1 cellular context compared by ENCODE assay signal in the genomic region with DNA sequence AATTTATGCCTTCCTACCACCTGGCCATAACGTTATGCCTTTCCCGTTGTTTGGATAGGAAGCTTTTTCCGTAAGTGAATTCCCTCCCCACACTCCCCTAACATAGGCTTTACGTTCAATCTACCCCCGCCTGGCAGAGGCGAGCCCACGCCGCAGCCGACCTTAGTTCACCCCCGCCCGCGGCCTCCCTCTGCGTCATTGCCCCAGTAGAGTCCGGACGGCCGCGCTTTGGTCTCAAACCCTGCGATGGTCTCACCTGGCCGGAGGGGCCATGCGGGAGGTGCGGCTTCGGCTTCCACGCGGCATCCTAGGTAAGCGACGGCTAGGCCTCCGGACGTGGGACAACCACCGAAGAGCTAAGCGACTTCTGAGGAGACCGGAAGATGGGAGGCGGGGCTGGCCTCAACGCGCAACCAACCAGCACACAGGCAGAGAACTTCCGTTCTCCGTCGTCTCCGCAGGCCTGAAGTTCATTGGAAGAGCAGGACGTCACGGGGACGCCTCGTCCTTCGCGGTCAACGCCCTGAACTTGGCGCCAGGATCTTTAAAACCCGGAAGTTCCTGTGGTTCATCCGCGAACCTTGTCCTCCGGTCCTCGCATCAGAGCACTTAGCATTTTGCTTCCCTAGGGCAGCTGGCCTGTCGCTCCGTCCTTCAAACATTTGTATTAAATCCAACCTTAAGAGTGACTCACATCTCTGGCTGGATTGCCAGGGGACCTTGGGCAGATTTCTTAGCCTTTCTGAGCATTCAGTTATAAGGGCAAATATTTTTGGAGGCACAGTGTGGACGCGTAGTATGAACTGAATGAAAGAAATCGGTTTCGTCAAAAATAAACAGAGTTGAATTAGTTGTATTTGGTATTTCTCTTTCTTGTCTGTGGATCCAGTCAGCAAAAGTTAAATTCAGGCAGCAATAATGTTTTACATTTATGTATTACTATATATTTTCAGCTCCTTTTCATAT.
A peak's percentile ranks its signal among the peaks of the same experiment; 100 is the strongest.
TF ChIP-seq lines count a peak whose summit lies in the region.

A gene with protein sequence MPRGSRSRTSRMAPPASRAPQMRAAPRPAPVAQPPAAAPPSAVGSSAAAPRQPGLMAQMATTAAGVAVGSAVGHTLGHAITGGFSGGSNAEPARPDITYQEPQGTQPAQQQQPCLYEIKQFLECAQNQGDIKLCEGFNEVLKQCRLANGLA (minus strand): TSS at position 369 of the 966 bp plus-strand sequence. CDS start 63 bp downstream, at position 306.

TF ChIP-seq in K562, 482 proteins besides CTCF, POLR2A, EP300 and RAD21 (continued from another document and continues in another):
- TF ChIP-seq, protein P1, sequence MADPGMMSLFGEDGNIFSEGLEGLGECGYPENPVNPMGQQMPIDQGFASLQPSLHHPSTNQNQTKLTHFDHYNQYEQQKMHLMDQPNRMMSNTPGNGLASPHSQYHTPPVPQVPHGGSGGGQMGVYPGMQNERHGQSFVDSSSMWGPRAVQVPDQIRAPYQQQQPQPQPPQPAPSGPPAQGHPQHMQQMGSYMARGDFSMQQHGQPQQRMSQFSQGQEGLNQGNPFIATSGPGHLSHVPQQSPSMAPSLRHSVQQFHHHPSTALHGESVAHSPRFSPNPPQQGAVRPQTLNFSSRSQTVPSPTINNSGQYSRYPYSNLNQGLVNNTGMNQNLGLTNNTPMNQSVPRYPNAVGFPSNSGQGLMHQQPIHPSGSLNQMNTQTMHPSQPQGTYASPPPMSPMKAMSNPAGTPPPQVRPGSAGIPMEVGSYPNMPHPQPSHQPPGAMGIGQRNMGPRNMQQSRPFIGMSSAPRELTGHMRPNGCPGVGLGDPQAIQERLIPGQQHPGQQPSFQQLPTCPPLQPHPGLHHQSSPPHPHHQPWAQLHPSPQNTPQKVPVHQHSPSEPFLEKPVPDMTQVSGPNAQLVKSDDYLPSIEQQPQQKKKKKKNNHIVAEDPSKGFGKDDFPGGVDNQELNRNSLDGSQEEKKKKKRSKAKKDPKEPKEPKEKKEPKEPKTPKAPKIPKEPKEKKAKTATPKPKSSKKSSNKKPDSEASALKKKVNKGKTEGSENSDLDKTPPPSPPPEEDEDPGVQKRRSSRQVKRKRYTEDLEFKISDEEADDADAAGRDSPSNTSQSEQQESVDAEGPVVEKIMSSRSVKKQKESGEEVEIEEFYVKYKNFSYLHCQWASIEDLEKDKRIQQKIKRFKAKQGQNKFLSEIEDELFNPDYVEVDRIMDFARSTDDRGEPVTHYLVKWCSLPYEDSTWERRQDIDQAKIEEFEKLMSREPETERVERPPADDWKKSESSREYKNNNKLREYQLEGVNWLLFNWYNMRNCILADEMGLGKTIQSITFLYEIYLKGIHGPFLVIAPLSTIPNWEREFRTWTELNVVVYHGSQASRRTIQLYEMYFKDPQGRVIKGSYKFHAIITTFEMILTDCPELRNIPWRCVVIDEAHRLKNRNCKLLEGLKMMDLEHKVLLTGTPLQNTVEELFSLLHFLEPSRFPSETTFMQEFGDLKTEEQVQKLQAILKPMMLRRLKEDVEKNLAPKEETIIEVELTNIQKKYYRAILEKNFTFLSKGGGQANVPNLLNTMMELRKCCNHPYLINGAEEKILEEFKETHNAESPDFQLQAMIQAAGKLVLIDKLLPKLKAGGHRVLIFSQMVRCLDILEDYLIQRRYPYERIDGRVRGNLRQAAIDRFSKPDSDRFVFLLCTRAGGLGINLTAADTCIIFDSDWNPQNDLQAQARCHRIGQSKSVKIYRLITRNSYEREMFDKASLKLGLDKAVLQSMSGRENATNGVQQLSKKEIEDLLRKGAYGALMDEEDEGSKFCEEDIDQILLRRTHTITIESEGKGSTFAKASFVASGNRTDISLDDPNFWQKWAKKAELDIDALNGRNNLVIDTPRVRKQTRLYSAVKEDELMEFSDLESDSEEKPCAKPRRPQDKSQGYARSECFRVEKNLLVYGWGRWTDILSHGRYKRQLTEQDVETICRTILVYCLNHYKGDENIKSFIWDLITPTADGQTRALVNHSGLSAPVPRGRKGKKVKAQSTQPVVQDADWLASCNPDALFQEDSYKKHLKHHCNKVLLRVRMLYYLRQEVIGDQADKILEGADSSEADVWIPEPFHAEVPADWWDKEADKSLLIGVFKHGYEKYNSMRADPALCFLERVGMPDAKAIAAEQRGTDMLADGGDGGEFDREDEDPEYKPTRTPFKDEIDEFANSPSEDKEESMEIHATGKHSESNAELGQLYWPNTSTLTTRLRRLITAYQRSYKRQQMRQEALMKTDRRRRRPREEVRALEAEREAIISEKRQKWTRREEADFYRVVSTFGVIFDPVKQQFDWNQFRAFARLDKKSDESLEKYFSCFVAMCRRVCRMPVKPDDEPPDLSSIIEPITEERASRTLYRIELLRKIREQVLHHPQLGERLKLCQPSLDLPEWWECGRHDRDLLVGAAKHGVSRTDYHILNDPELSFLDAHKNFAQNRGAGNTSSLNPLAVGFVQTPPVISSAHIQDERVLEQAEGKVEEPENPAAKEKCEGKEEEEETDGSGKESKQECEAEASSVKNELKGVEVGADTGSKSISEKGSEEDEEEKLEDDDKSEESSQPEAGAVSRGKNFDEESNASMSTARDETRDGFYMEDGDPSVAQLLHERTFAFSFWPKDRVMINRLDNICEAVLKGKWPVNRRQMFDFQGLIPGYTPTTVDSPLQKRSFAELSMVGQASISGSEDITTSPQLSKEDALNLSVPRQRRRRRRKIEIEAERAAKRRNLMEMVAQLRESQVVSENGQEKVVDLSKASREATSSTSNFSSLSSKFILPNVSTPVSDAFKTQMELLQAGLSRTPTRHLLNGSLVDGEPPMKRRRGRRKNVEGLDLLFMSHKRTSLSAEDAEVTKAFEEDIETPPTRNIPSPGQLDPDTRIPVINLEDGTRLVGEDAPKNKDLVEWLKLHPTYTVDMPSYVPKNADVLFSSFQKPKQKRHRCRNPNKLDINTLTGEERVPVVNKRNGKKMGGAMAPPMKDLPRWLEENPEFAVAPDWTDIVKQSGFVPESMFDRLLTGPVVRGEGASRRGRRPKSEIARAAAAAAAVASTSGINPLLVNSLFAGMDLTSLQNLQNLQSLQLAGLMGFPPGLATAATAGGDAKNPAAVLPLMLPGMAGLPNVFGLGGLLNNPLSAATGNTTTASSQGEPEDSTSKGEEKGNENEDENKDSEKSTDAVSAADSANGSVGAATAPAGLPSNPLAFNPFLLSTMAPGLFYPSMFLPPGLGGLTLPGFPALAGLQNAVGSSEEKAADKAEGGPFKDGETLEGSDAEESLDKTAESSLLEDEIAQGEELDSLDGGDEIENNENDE (IDR thresholded peaks at IDR 0.05; ENCODE audit: low read depth, low read length) = no peak
- TF ChIP-seq SPI1 (IDR thresholded peaks at IDR 0.05; ENCODE audit: borderline replicate concordance, low read depth, low read length) (peak; percentile 47), SP2 (IDR thresholded peaks at IDR 0.05; ENCODE audit: extremely low read depth, low read depth, low read length, poor library complexity, severe bottlenecking) (peak; percentile 79), NR2C2 (CRISPR knock-in tag; IDR thresholded peaks at IDR 0.05) (peak; percentile 15; the same call in 1 of the 2 replicates), NR2C2 (tag; IDR thresholded peaks at IDR 0.05) (peak; percentile 95), CBX8 (IDR thresholded peaks at IDR 0.05; ENCODE audit: borderline replicate concordance, extremely low read depth, low read depth, low read length, poor library complexity, severe bottlenecking) (no peak), HNRNPH1 (optimal IDR thresholded peaks at IDR 0.05; ENCODE audit: low read depth, low read length) (no peak), SP1 (CRISPR knock-in tag; IDR thresholded peaks at IDR 0.05) (peak; percentile 65; the same call in 1 of the 2 replicates), ZSCAN29 (IDR thresholded peaks at IDR 0.05) (peak; percentile 78), ZNF696 (CRISPR knock-in tag; conservative IDR thresholded peaks at IDR 0.05) (no peak), TBL1XR1 (IDR thresholded peaks at IDR 0.05; ENCODE audit: low read length in 2 of 2) (no peak; a peak in 1 of 4 replicates), CBFB (CRISPR knock-in tag; IDR thresholded peaks at IDR 0.05) (peak; percentile 79; the same call in 1 of the 2 replicates), ZNF57 (CRISPR knock-in tag; IDR thresholded peaks at IDR 0.05) (no peak), GABPA (tag; conservative IDR thresholded peaks at IDR 0.05; ENCODE audit: low read depth) (peak; percentile 95), CHD1 (IDR thresholded peaks at IDR 0.05; ENCODE audit: low read length) (peak; percentile 79), SNRNP70 (optimal IDR thresholded peaks at IDR 0.05; ENCODE audit: low read depth, low read length) (no peak), MAFK (IDR thresholded peaks at IDR 0.05; ENCODE audit: low read length) (0 out of 2 replicates have a peak, but pooled peaks have one; percentile 7), ZNF431 (CRISPR knock-in tag; IDR thresholded peaks at IDR 0.05) (0 out of 2 replicates have a peak, but pooled peaks have one; percentile 55), FOS (IDR thresholded peaks at IDR 0.05; ENCODE audit: extremely low read depth, insufficient read length) (peak; percentile 90), MAZ (CRISPR knock-in tag; conservative IDR thresholded peaks at IDR 0.05 in 1 of 2, IDR thresholded peaks at IDR 0.05 in 1 of 2) (peak in 1 of 2 experiments; percentile 57; a peak in 1 of 4 replicates), MCM7 (IDR thresholded peaks at IDR 0.05) (no peak), HNRNPL (IDR thresholded peaks at IDR 0.05; ENCODE audit: low read depth, low read length) (no peak), DMBX1 (CRISPR knock-in tag; IDR thresholded peaks at IDR 0.05; ENCODE audit: borderline replicate concordance) (no peak)
- TF ChIP-seq, protein P2, sequence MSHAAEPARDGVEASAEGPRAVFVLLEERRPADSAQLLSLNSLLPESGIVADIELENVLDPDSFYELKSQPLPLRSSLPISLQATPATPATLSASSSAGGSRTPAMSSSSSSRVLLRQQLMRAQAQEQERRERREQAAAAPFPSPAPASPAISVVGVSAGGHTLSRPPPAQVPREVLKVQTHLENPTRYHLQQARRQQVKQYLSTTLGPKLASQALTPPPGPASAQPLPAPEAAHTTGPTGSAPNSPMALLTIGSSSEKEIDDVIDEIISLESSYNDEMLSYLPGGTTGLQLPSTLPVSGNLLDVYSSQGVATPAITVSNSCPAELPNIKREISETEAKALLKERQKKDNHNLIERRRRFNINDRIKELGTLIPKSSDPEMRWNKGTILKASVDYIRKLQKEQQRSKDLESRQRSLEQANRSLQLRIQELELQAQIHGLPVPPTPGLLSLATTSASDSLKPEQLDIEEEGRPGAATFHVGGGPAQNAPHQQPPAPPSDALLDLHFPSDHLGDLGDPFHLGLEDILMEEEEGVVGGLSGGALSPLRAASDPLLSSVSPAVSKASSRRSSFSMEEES (CRISPR knock-in tag; IDR thresholded peaks at IDR 0.05) = no peak
- TF ChIP-seq, protein P3, sequence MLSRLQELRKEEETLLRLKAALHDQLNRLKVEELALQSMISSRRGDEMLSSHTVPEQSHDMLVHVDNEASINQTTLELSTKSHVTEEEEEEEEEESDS (CRISPR knock-in tag; IDR thresholded peaks at IDR 0.05) = no peak
- TF ChIP-seq, protein P4, sequence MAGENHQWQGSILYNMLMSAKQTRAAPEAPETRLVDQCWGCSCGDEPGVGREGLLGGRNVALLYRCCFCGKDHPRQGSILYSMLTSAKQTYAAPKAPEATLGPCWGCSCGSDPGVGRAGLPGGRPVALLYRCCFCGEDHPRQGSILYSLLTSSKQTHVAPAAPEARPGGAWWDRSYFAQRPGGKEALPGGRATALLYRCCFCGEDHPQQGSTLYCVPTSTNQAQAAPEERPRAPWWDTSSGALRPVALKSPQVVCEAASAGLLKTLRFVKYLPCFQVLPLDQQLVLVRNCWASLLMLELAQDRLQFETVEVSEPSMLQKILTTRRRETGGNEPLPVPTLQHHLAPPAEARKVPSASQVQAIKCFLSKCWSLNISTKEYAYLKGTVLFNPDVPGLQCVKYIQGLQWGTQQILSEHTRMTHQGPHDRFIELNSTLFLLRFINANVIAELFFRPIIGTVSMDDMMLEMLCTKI (IDR thresholded peaks at IDR 0.05; ENCODE audit: partially characterized antibody) = no peak
- TF ChIP-seq, protein P5, sequence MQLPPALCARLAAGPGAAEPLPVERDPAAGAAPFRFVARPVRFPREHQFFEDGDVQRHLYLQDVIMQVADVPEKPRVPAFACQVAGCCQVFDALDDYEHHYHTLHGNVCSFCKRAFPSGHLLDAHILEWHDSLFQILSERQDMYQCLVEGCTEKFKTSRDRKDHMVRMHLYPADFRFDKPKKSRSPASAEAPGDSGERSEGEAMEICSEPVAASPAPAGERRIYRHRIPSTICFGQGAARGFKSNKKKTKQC (CRISPR knock-in tag; IDR thresholded peaks at IDR 0.05) = peak; percentile 77; the same call in 1 of the 2 replicates
- TF ChIP-seq, protein P6, sequence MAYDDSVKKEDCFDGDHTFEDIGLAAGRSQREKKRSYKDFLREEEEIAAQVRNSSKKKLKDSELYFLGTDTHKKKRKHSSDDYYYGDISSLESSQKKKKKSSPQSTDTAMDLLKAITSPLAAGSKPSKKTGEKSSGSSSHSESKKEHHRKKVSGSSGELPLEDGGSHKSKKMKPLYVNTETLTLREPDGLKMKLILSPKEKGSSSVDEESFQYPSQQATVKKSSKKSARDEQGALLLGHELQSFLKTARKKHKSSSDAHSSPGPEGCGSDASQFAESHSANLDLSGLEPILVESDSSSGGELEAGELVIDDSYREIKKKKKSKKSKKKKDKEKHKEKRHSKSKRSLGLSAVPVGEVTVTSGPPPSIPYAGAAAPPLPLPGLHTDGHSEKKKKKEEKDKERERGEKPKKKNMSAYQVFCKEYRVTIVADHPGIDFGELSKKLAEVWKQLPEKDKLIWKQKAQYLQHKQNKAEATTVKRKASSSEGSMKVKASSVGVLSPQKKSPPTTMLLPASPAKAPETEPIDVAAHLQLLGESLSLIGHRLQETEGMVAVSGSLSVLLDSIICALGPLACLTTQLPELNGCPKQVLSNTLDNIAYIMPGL (CRISPR knock-in tag; IDR thresholded peaks at IDR 0.05) = no peak
- TF ChIP-seq, protein P7, sequence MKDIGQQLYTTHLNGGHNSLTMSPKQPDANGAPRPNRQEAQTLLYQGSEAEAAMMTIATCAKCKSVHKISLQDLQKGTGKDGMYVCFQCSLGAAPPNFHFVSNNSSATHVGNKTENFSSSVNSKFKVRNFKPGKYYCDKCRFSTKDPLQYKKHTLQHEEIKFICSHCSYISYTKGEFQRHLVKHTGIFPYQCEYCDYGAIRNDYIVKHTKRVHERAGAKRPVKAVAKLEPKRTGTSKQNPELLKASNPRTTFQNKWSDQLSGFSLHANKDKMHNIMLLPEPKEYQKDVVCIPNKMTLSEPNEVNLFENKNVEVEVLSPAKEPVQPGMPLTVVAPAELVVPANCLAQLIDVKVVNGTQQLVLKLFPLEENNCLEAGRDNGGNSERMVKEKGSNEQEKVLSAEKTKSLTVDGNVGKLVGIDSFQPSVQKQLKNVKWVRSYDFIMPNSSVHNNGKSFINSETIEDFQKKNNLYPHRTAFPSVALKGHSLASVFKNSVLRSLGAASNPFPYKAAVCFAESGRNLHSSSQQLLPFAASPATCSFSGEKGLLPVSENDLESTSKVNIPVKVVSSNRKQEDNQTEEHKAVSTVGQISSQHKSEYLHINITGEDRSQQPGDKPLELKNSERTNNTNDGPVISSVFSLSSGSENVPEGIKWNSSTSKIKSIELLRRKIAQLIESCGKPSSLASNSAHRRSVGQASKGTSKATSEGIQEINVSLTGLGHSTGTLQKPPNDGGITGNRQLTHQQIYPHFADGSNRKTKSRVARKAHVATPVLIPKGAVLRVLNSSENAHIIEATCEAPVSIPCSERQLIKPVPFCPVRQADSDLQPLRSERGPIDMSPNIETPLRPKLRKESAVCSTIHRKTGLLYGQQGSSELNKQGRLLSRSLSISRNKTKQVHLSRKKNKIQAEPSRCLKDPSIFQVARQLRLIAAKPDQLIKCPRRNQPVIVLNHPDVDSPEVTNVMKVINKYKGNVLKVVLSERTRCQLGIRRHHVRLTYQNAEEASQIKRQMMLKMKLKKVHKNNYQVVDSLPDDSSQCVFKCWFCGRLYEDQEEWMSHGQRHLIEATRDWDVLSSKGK (CRISPR knock-in tag; IDR thresholded peaks at IDR 0.05) = no peak
